9 cellular contexts compared by ENCODE assay signal in the genomic region with DNA sequence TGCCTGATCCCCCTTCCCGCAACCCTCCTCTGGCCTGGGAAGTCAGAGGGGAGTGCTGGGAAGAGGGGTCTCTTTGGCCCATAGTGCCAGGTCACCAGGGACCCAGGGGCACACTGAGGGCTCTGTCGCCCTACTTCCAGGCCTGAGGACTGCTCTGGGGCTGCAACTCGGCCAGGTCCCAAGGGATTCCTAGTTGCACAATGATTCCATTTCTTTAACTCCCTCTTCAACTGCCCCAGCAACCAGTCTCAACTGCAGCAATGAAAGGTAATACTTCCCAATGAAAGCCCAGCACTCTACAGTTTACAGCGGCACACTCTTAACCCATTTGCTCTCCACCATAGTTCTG. TPM values are rescaled to one million over a fixed set of nuclear protein-coding genes. Genes with fewer than 3 reads are reported as not detected.
DNase-seq lines count a peak whose midpoint lies in the region; ATAC-seq, FAIRE-seq and TF ChIP-seq lines count a peak whose summit lies in the region.
"Had no signal": no experiment of that assay in that cellular context is flagged by ENCODE, and none has a peak within 500 bp of the region (broad histone marks: within the 10 kb centered on the region; RNA-seq: fewer than 3 reads in every experiment).

No MANE protein-coding gene starts in this region.

- intact Hi-C loops in activated CD8-positive, alpha-beta T cell treated with anti-CD3 and anti-CD28 coated beads for 36 hours (cut with micrococcal nuclease) = no loop called here
- intact Hi-C loops in thyroid gland (cut with DNase I) = no loop called here

- H3K4me3 Mint-ChIP-seq in activated CD8-positive, alpha-beta T cell treated with anti-CD3 and anti-CD28 coated beads, Interleukin-2, amount 10 ng/mL, durations not matched to agents 7 days and 5 days = no peak overlapping the region
- H3K4me3 Mint-ChIP-seq in activated CD8-positive, alpha-beta T cell treated with anti-CD3 and anti-CD28 coated beads for 36 hours = no peak overlapping the region
- no peak overlapping the region for H3K4me3 Mint-ChIP-seq in nephron progenitor cell

- H3K27me3 Mint-ChIP-seq in activated CD8-positive, alpha-beta T cell treated with anti-CD3 and anti-CD28 coated beads, Interleukin-2, amount 10 ng/mL, durations not matched to agents 7 days and 5 days (ENCODE audit: low read depth) = no peaks in the 10 kb centered on the region
- no peaks in the 10 kb centered on the region for H3K27me3 Mint-ChIP-seq in activated CD8-positive, alpha-beta T cell treated with anti-CD3 and anti-CD28 coated beads for 36 hours
- peaks cover 2% of the 10 kb centered on the region for H3K27me3 Mint-ChIP-seq in nephron progenitor cell (ENCODE audit: low read depth, poor library complexity)

- ATAC-seq in activated CD8-positive, alpha-beta T cell treated with anti-CD3 and anti-CD28 coated beads, Interleukin-2, amount 10 ng/mL, durations not matched to agents 7 days and 5 days = no peak
- ATAC-seq in activated CD8-positive, alpha-beta T cell treated with anti-CD3 and anti-CD28 coated beads for 36 hours = no peak
- ATAC-seq in GM18517 (IDR thresholded peaks at IDR 0.05; ENCODE audit: unreplicated experiment) = no peak

- H3K27me3 ChIP-seq in fibroblast of lung (ENCODE audit: control insufficient read depth, insufficient read depth, low read length) (no peaks in the 10 kb centered on the region), thyroid gland (no peaks in the 10 kb centered on the region)

- H3K27ac ChIP-seq in fibroblast of lung (ENCODE audit: insufficient read depth, low read length) (peak overlapping the region; percentile 84), thyroid gland (peak overlapping the region in 1 of 3 donors; percentile 69)

- peaks cover 32% of the 10 kb centered on the region for H3K4me1 Mint-ChIP-seq in activated CD8-positive, alpha-beta T cell treated with anti-CD3 and anti-CD28 coated beads, Interleukin-2, amount 10 ng/mL, durations not matched to agents 7 days and 5 days (ENCODE audit: low read depth)
- peaks cover 22% of the 10 kb centered on the region for H3K4me1 Mint-ChIP-seq in activated CD8-positive, alpha-beta T cell treated with anti-CD3 and anti-CD28 coated beads for 36 hours (ENCODE audit: low read depth)
- peaks cover 71% of the 10 kb centered on the region for H3K4me1 Mint-ChIP-seq in nephron progenitor cell

- H3K36me3 ChIP-seq in fibroblast of lung (ENCODE audit: control insufficient read depth, insufficient read depth, low read length) (no peaks in the 10 kb centered on the region), thyroid gland (no peaks in the 10 kb centered on the region)

- no peak overlapping the region for H2AFZ ChIP-seq in fibroblast of lung (ENCODE audit: low read length)

- H3K36me3 Mint-ChIP-seq in activated CD8-positive, alpha-beta T cell treated with anti-CD3 and anti-CD28 coated beads, Interleukin-2, amount 10 ng/mL, durations not matched to agents 7 days and 5 days (ENCODE audit: low read depth) = peaks cover 18% of the 10 kb centered on the region
- H3K36me3 Mint-ChIP-seq in activated CD8-positive, alpha-beta T cell treated with anti-CD3 and anti-CD28 coated beads for 36 hours (ENCODE audit: low read depth) = peaks cover under 1% of the 10 kb centered on the region
- H3K36me3 Mint-ChIP-seq in nephron progenitor cell (ENCODE audit: low read depth) = no peaks in the 10 kb centered on the region

- no peak for DNase-seq in activated CD8-positive, alpha-beta T cell treated with anti-CD3 and anti-CD28 coated beads, Interleukin-2, amount 10 ng/mL, durations not matched to agents 7 days and 5 days
- DNase-seq in activated CD8-positive, alpha-beta T cell treated with anti-CD3 and anti-CD28 coated beads for 36 hours = no peak
- DNase-seq in fibroblast of lung (ENCODE audit: low read depth in 2 of 2) = peak in 1 of 2 donors; percentile 86
- DNase-seq in nephron progenitor cell = no peak
- no peak for DNase-seq in urothelium cell line (ENCODE audit: low spot score)
- no peak for DNase-seq in thyroid gland
- no peak for DNase-seq in NCI-H1105 (lab: John Stamatoyannopoulos, UW)

- POLR2A ChIA-PET in activated CD8-positive, alpha-beta T cell treated with anti-CD3 and anti-CD28 coated beads, Interleukin-2, amount 10 ng/mL, durations not matched to agents 7 days and 5 days (lab: Charles Lee) = no interaction called here
- POLR2A ChIA-PET in activated CD8-positive, alpha-beta T cell treated with anti-CD3 and anti-CD28 coated beads for 36 hours (lab: Charles Lee) = no interaction called here

- peak overlapping the region; percentile 39 for H3K27ac Mint-ChIP-seq in activated CD8-positive, alpha-beta T cell treated with anti-CD3 and anti-CD28 coated beads, Interleukin-2, amount 10 ng/mL, durations not matched to agents 7 days and 5 days
- H3K27ac Mint-ChIP-seq in activated CD8-positive, alpha-beta T cell treated with anti-CD3 and anti-CD28 coated beads for 36 hours = no peak overlapping the region
- peak overlapping the region; percentile 94 for H3K27ac Mint-ChIP-seq in nephron progenitor cell

- no peak for TF ChIP-seq POLR2A in thyroid gland (IDR thresholded peaks at IDR 0.05)

- H3K4me1 ChIP-seq in fibroblast of lung (ENCODE audit: control insufficient read depth, extremely low read depth, insufficient read depth, low read length) (peaks cover 36% of the 10 kb centered on the region), thyroid gland (peaks cover 10 to 69% of the 10 kb centered on the region in 2 donors)

- H4K20me1 ChIP-seq in fibroblast of lung (ENCODE audit: control insufficient read depth, extremely low read depth, insufficient read depth, low read length) = no peaks in the 10 kb centered on the region

- no peaks in the 10 kb centered on the region for H3K9me3 ChIP-seq in fibroblast of lung (ENCODE audit: control insufficient read depth, insufficient read depth, low read depth, low read length)
- H3K9me3 ChIP-seq in thyroid gland = no peaks in the 10 kb centered on the region
- H3K9me3 ChIP-seq: A549 had no signal

- H3K4me3 ChIP-seq in fibroblast of lung (replicated peaks in 1 of 4; ENCODE audit: control extremely low read depth in 1 of 4, insufficient read depth in 1 of 4, low read depth in 3 of 4, low read length in 4 of 4) (no peak overlapping the region), thyroid gland (replicated peaks in 1 of 3) (no peak overlapping the region)
- H3K4me3 ChIP-seq: A549 had no signal

- peak overlapping the region; percentile 28 for H3K4me2 ChIP-seq in fibroblast of lung (ENCODE audit: extremely low read depth, insufficient read depth, low read length)
- H3K4me2 ChIP-seq: A549 had no signal

- H3K9me3 Mint-ChIP-seq in activated CD8-positive, alpha-beta T cell treated with anti-CD3 and anti-CD28 coated beads, Interleukin-2, amount 10 ng/mL, durations not matched to agents 7 days and 5 days (ENCODE audit: insufficient read depth) = no peaks in the 10 kb centered on the region
- H3K9me3 Mint-ChIP-seq in activated CD8-positive, alpha-beta T cell treated with anti-CD3 and anti-CD28 coated beads for 36 hours = no peaks in the 10 kb centered on the region
- H3K9me3 Mint-ChIP-seq in nephron progenitor cell = no peaks in the 10 kb centered on the region

- WGBS in thyroid gland, 2 donors = 72 to 82% methylated on average over 3 of the region's 4 CpGs

- CTCF ChIA-PET in activated CD8-positive, alpha-beta T cell treated with anti-CD3 and anti-CD28 coated beads, Interleukin-2, amount 10 ng/mL, durations not matched to agents 7 days and 5 days (lab: Charles Lee) = no interaction called here
- CTCF ChIA-PET in activated CD8-positive, alpha-beta T cell treated with anti-CD3 and anti-CD28 coated beads for 36 hours (lab: Charles Lee) = no interaction called here

- FAIRE-seq in urothelium cell line (lab: Jason Lieb, UNC) = peak; percentile 5
- FAIRE-seq: A549 had no signal

- H3K79me2 ChIP-seq in fibroblast of lung (ENCODE audit: control insufficient read depth, insufficient read depth, low read length) = peaks cover 12% of the 10 kb centered on the region

- no peak for TF ChIP-seq CTCF in activated CD8-positive, alpha-beta T cell treated with anti-CD3 and anti-CD28 coated beads for 36 hours (IDR thresholded peaks at IDR 0.05)
- TF ChIP-seq CTCF in fibroblast of lung (conservative IDR thresholded peaks at IDR 0.05 in 1 of 2, IDR thresholded peaks at IDR 0.05 in 1 of 2; ENCODE audit: low read depth in 1 of 2, low read length in 2 of 2) (no peak), nephron progenitor cell (IDR thresholded peaks at IDR 0.05) (no peak), thyroid gland (IDR thresholded peaks at IDR 0.05) (no peak)

- H3K9ac ChIP-seq in fibroblast of lung (ENCODE audit: insufficient read depth, low read length) = no peak overlapping the region

RNA-seq across cellular contexts. Expression of gene SLC9A1, which starts 35.7 kb away (rescaled TPM):
- 10 to 100 TPM; 28.3 to 29.0 TPM for total RNA-seq in activated CD8-positive, alpha-beta T cell treated with anti-CD3 and anti-CD28 coated beads, Interleukin-2, amount 10 ng/mL, durations not matched to agents 7 days and 5 days
- total RNA-seq in activated CD8-positive, alpha-beta T cell treated with anti-CD3 and anti-CD28 coated beads for 36 hours = 10 to 100 TPM; 14.8 to 15.3 TPM
- total RNA-seq in fibroblast of lung (3.9 and 10.4 TPM in 2 replicates), thyroid gland (10 to 100 TPM; 13.3 to 26.1 (median 19.9) TPM)
- 4.9 and 9.5 TPM in 2 replicates for polyA plus RNA-seq in fibroblast of lung
- 24.1 and 26.7 TPM in 2 replicates for polyA plus RNA-seq in fibroblast of lung (2012)
- 102 and 135 TPM in 2 replicates for polyA minus RNA-seq in fibroblast of lung (ENCODE audit: low replicate concordance)
